ENCODE assay signal across 30 cellular contexts in genomic region chr6:52081237-52081636, GRCh38. TPM values are rescaled to one million over a fixed set of nuclear protein-coding genes. Genes with fewer than 3 reads are reported as not detected.
"Had no signal": no experiment of that assay in that cellular context is flagged by ENCODE, and none has a peak within 500 bp of the region (broad histone marks: within the 10 kb centered on the region; RNA-seq: fewer than 3 reads in every experiment).

No MANE protein-coding gene starts in this region.

- H3K27ac ChIP-seq: brain microvascular endothelial cell, coronary artery, dorsolateral prefrontal cortex, foreskin keratinocyte, gastrocnemius medialis, heart left ventricle, VCaP had no signal

- H3K9me3 ChIP-seq: gastrocnemius medialis, heart left ventricle had no signal

- ATAC-seq: activated T-cell treated with anti-CD3 and anti-CD28 coated beads, Interleukin-2, amount 50 U/mL, for 72 hours; esophagus mucosa; foreskin keratinocyte; gastrocnemius medialis; heart left ventricle; WTC11 had no signal

- FAIRE-seq: astrocyte, bronchial epithelial cell, TTC549 had no signal

- H3K27me3 ChIP-seq: brain microvascular endothelial cell, gastrocnemius medialis had no signal

- H3K4me1 ChIP-seq: foreskin keratinocyte, gastrocnemius medialis, heart left ventricle had no signal

- DNase-seq: activated CD4-positive, alpha-beta memory T cell treated with anti-CD3 and anti-CD28 coated beads, Interleukin-2, amount 10 ng/mL, durations not matched to agents 7 days and 5 days; activated CD4-positive, alpha-beta T cell treated with anti-CD3 and anti-CD28 coated beads for 1 hour; activated CD4-positive, alpha-beta T cell treated with anti-CD3 and anti-CD28 coated beads for 4 hours; activated CD4-positive, alpha-beta T cell treated with anti-CD3 and anti-CD28 coated beads, Interleukin-2, amount 10 ng/mL, durations not matched to agents 7 days and 5 days; activated CD4-positive, alpha-beta T cell treated with anti-CD3 and anti-CD28 coated beads, Interleukin-2, amount 50 U/mL, for 4 hours; activated CD8-positive, alpha-beta memory T cell treated with anti-CD3 and anti-CD28 coated beads, Interleukin-2, amount 50 U/mL, for 48 hours; activated gamma-delta T cell; activated naive CD4-positive, alpha-beta T cell treated with anti-CD3 and anti-CD28 coated beads, Interleukin-2, amount 50 U/mL, for 16 hours; activated naive CD4-positive, alpha-beta T cell treated with Interleukin-2 at 50 U/mL for 16 hours; activated T-cell treated with anti-CD3 and anti-CD28 coated beads for 4 hours; activated T-cell treated with anti-CD3 and anti-CD28 coated beads, Interleukin-2, amount 50 U/mL, for 24 hours; activated T-cell treated with anti-CD3 and anti-CD28 coated beads, Interleukin-2, amount 50 U/mL, for 72 hours; amniotic stem cell; anterior cingulate cortex; brain microvascular endothelial cell; dorsolateral prefrontal cortex; effector memory CD4-positive, alpha-beta T cell; endodermal cell; foreskin keratinocyte; gastrocnemius medialis; glutamatergic neuron; heart left ventricle; T-helper 2 cell had no signal

- H3K36me3 ChIP-seq: brain microvascular endothelial cell, gastrocnemius medialis, heart left ventricle had no signal

- H3K4me3 ChIP-seq: coronary artery, dorsolateral prefrontal cortex, gastrocnemius medialis, heart left ventricle had no signal

RNA-seq across cellular contexts. Expression of gene PKHD1, which starts 6.2 kb away (rescaled TPM):
- total RNA-seq: activated CD4-positive, alpha-beta memory T cell treated with anti-CD3 and anti-CD28 coated beads, Interleukin-2, amount 10 ng/mL, durations not matched to agents 7 days and 5 days; activated CD4-positive, alpha-beta T cell treated with anti-CD3 and anti-CD28 coated beads, Interleukin-2, amount 10 ng/mL, durations not matched to agents 7 days and 5 days; bronchial epithelial cell; foreskin keratinocyte had no signal
- polyA plus RNA-seq: foreskin keratinocyte, heart left ventricle had no signal
